ENCODE assay signal across 26 cellular contexts in genomic region chr3:198107840-198108734, GRCh38.
A peak's percentile ranks its signal among the peaks of the same experiment; 100 is the strongest.
DNase-seq lines count a peak whose midpoint lies in the region; ATAC-seq, FAIRE-seq and TF ChIP-seq lines count a peak whose summit lies in the region.
"Had no signal": no experiment of that assay in that cellular context is flagged by ENCODE, and none has a peak within 500 bp of the region (broad histone marks: within the 10 kb centered on the region; RNA-seq: fewer than 3 reads in every experiment).

No MANE protein-coding gene starts in this region.

- CTCF ChIA-PET in IMR-90 (lab: Yijun Ruan, JAX) (no interaction called here), K562 (lab: Yijun Ruan, JAX; ENCODE audit: low intra/inter-chr PET ratio) (no interaction called here)

- H2AK5ac ChIP-seq in IMR-90 (ENCODE audit: low read depth, low read length): no peak overlapping the region

- no peak overlapping the region for H4K5ac ChIP-seq in IMR-90 (ENCODE audit: low read depth, low read length)

- no peak overlapping the region for H3K4me3 ChIP-seq in IMR-90 (ENCODE audit: insufficient read depth, low read depth, low read length)
- H3K4me3 ChIP-seq in K562: no peak overlapping the region
- H3K4me3 ChIP-seq: heart left ventricle, prostate gland, SJSA1, upper lobe of left lung had no signal

- peak; percentile 11 for DNase-seq in IMR-90
- peak; percentile 52 to 91 (median 64) for DNase-seq in K562 (ENCODE audit: extremely low read depth in 1 of 4, low spot score in 3 of 4)
- peak; percentile 39 for DNase-seq in nephron progenitor cell
- DNase-seq in NCI-H2081 (lab: John Stamatoyannopoulos, UW): no peak
- no peak for DNase-seq in NCI-H510A treated with DMSO at 0.1 percent for 48 hours (lab: John Stamatoyannopoulos, UW)
- DNase-seq: activated B cell treated with CpG ODN at 0.5 μM for 24 hours; activated CD8-positive, alpha-beta memory T cell treated with anti-CD3 and anti-CD28 coated beads for 24 hours; BE2C; endodermal cell; GOT3; heart left ventricle; KG1; NCI-H1417; stimulated activated CD4-positive, alpha-beta T cell treated with anti-CD3 and anti-CD28 coated beads, Interleukin-4, amount 100 ng/mL, for 24 hours; upper lobe of left lung had no signal

- H3K79me2 ChIP-seq in K562 (ENCODE audit: control insufficient read depth, insufficient read depth, low read length): no peaks in the 10 kb centered on the region

- no peak overlapping the region for H3K56ac ChIP-seq in IMR-90 (ENCODE audit: extremely low read depth, insufficient read depth, low read length)

- TF ChIP-seq EP300 in K562 (IDR thresholded peaks at IDR 0.05; ENCODE audit: low read length): peak; percentile 54; the same call in 1 of the 2 replicates

- intact Hi-C loops in IMR-90 (cut with micrococcal nuclease): no loop called here
- intact Hi-C loops in K562 (cut with micrococcal nuclease): no loop called here

- peak overlapping the region; percentile 20 for H3K4me3 Mint-ChIP-seq in nephron progenitor cell
- H3K4me3 Mint-ChIP-seq: activated B cell treated with CpG ODN at 0.5 μM for 24 hours; activated T-helper 1 cell treated with anti-CD3 and anti-CD28 coated beads, Interleukin-12 subunit alpha, Interleukin-12 subunit beta, Interleukin-2, Interleukin-4 antibody, amounts not matched to agents 30 ng/mL and 10 ng/mL and 1 ng/mL, durations not matched to agents 14 hours and 24 hours and 36 hours; brain; endodermal cell; nephron had no signal

- no peak overlapping the region for H3K14ac ChIP-seq in IMR-90 (replicated peaks; ENCODE audit: low read depth, low read length)

- no peak overlapping the region for H2BK20ac ChIP-seq in IMR-90 (ENCODE audit: low read depth, low read length)

- H3K79me1 ChIP-seq in IMR-90 (ENCODE audit: low read depth in 1 of 2, low read length in 2 of 2): no peaks in the 10 kb centered on the region

- no peak overlapping the region for H4K91ac ChIP-seq in IMR-90 (ENCODE audit: insufficient read depth, low read depth, low read length)

- FAIRE-seq in G401.6 (lab: Jason Lieb, UNC) (peak; percentile 17), K562 (lab: Jason Lieb, UNC) (peak; percentile 29)
- FAIRE-seq: colon, islet of Langerhans had no signal

- no peak overlapping the region for H3K9ac ChIP-seq in IMR-90 (ENCODE audit: low read depth, low read length)
- peak overlapping the region in 1 of 2 experiments; percentile 56; a peak in 1 of 4 replicates for H3K9ac ChIP-seq in K562 (ENCODE audit: insufficient read depth in 1 of 2, low read depth in 2 of 2, low read length in 2 of 2)

- TF ChIP-seq RAD21 in IMR-90 (IDR thresholded peaks at IDR 0.05; ENCODE audit: low read length): no peak
- TF ChIP-seq RAD21 in K562 (CRISPR knock-in tag; conservative IDR thresholded peaks at IDR 0.05 in 1 of 2, IDR thresholded peaks at IDR 0.05 in 1 of 2): no peak

- H2AK9ac ChIP-seq in IMR-90 (replicated peaks; ENCODE audit: low read depth, low read length, poor library complexity): no peak overlapping the region

- H3K36me3 Mint-ChIP-seq in nephron progenitor cell (ENCODE audit: low read depth): peaks cover 11% of the 10 kb centered on the region
- H3K36me3 Mint-ChIP-seq: brain had no signal

- H4K8ac ChIP-seq in IMR-90 (ENCODE audit: low read depth in 2 of 2, low read length in 2 of 2): no peak overlapping the region

- ATAC-seq in IMR-90 (ENCODE audit: low read depth): peak; percentile 48
- peak; percentile 83 for ATAC-seq in K562
- no peak for ATAC-seq in HG02981 (IDR thresholded peaks at IDR 0.05; ENCODE audit: unreplicated experiment)
- no peak for ATAC-seq in GM21515 (IDR thresholded peaks at IDR 0.05; ENCODE audit: unreplicated experiment)
- ATAC-seq: heart left ventricle had no signal

- H2BK15ac ChIP-seq in IMR-90 (ENCODE audit: low read depth, low read length): no peak overlapping the region

- H4K20me1 ChIP-seq in IMR-90 (ENCODE audit: insufficient read depth, low read length) (no peaks in the 10 kb centered on the region), K562 (replicated peaks; ENCODE audit: control insufficient read depth, insufficient read depth, low read length) (no peaks in the 10 kb centered on the region)

- H3K4me1 Mint-ChIP-seq in nephron progenitor cell: peaks cover 55% of the 10 kb centered on the region

- POLR2A ChIA-PET in IMR-90 (lab: Charles Lee; ENCODE audit: unreplicated experiment): no interaction called here
- POLR2A ChIA-PET in K562 (lab: Yijun Ruan, JAX): no interaction called here

- no peak overlapping the region for H3K18ac ChIP-seq in IMR-90 (ENCODE audit: low read depth, low read length)

- H3K4ac ChIP-seq in IMR-90 (ENCODE audit: low read depth, low read length): no peak overlapping the region

- H3K27me3 ChIP-seq in IMR-90 (ENCODE audit: control insufficient read depth, insufficient read depth, low read length) (peaks cover 34% of the 10 kb centered on the region), K562 (ENCODE audit: control insufficient read depth in 2 of 2, insufficient read depth in 2 of 2, low read length in 2 of 2) (no peaks in the 10 kb centered on the region)
- H3K27me3 ChIP-seq: SJSA1 had no signal

- BruUV-seq in IMR-90 (replicated peaks; lab: Mats Ljungman, UMichigan) (no TSS peak), K562 (replicated peaks; lab: Mats Ljungman, UMichigan) (no TSS peak)

- dilution Hi-C loops in IMR-90 (cut with HindIII; ENCODE audit: low sequenced_read_pairs, unreplicated experiment): no loop called here

- 0% methylated on average over 2 of the region's 6 CpGs; no CpG with 5 or more reads in 1 of the 2 experiments for WGBS in IMR-90 (ENCODE audit: extremely low coverage in 2 of 2, insufficient read length in 1 of 2), 2 experiments
- 0% methylated on average over 3 of the region's 6 CpGs for WGBS in K562 (ENCODE audit: insufficient coverage, low coverage, missing lambda C conversion rate)

- TF ChIP-seq POLR2A in IMR-90 (IDR thresholded peaks at IDR 0.05; ENCODE audit: low read depth, low read length): no peak
- TF ChIP-seq POLR2A in K562 (conservative IDR thresholded peaks at IDR 0.05): no peak

- H3K4me1 ChIP-seq in IMR-90 (ENCODE audit: control insufficient read depth, insufficient read depth, low read length) (no peaks in the 10 kb centered on the region), K562 (replicated peaks in 1 of 2; ENCODE audit: control insufficient read depth in 2 of 2, insufficient read depth in 2 of 2, low read length in 2 of 2) (peaks cover 0 to 29% of the 10 kb centered on the region in 2 experiments; a peak in 4 of 5 replicates)
- H3K4me1 ChIP-seq: BE2C, prostate gland, SJSA1 had no signal

- no peaks in the 10 kb centered on the region; the same call in 1 of the 2 replicates for H3K9me3 ChIP-seq in IMR-90 (ENCODE audit: control insufficient read depth, insufficient read depth, low read length)
- no peaks in the 10 kb centered on the region for H3K9me3 ChIP-seq in K562 (replicated peaks; ENCODE audit: control insufficient read depth, insufficient read depth, low read depth, low read length)
- H3K9me3 ChIP-seq: BE2C, heart left ventricle, prostate gland, SJSA1, upper lobe of left lung had no signal

- H3K27me3 Mint-ChIP-seq in nephron progenitor cell (ENCODE audit: low read depth, poor library complexity): peaks cover 30% of the 10 kb centered on the region

- no peaks in the 10 kb centered on the region for H3K36me3 ChIP-seq in IMR-90 (ENCODE audit: control insufficient read depth, insufficient read depth, low read length)
- H3K36me3 ChIP-seq in K562 (ENCODE audit: control insufficient read depth, insufficient read depth, low read length): no peaks in the 10 kb centered on the region
- H3K36me3 ChIP-seq: BE2C, heart left ventricle, prostate gland, SJSA1, upper lobe of left lung had no signal

- H3K4me2 ChIP-seq in IMR-90 (ENCODE audit: low read depth, low read length): no peak overlapping the region
- peak overlapping the region; percentile 52 for H3K4me2 ChIP-seq in K562 (ENCODE audit: insufficient read depth, low read length)

- TF ChIP-seq CTCF in IMR-90 (conservative IDR thresholded peaks at IDR 0.05; ENCODE audit: low read depth, low read length) (no peak), K562 (IDR thresholded peaks at IDR 0.05 in 2 of 3, conservative IDR thresholded peaks at IDR 0.05 in 1 of 3; ENCODE audit: insufficient read depth in 2 of 3, low read depth in 1 of 3, low read length in 3 of 3) (no peak), nephron progenitor cell (IDR thresholded peaks at IDR 0.05) (no peak)

- H2BK5ac ChIP-seq in IMR-90 (ENCODE audit: low read depth, low read length, poor library complexity, severe bottlenecking): no peak overlapping the region

- H2AFZ ChIP-seq in IMR-90 (replicated peaks; ENCODE audit: low read length, poor library complexity) (no peak overlapping the region), K562 (ENCODE audit: low read depth, low read length) (peak overlapping the region; percentile 82)

- H2BK120ac ChIP-seq in IMR-90 (ENCODE audit: low read depth, low read length): no peak overlapping the region

- H3K9me3 Mint-ChIP-seq in nephron progenitor cell: peaks cover 12% of the 10 kb centered on the region
- H3K9me3 Mint-ChIP-seq: brain, endodermal cell had no signal

- H3K27ac Mint-ChIP-seq in nephron progenitor cell: peak overlapping the region; percentile 92
- H3K27ac Mint-ChIP-seq: activated B cell treated with CpG ODN at 0.5 μM for 24 hours; activated T-helper 1 cell treated with anti-CD3 and anti-CD28 coated beads, Interleukin-12 subunit alpha, Interleukin-12 subunit beta, Interleukin-2, Interleukin-4 antibody, amounts not matched to agents 30 ng/mL and 10 ng/mL and 1 ng/mL, durations not matched to agents 14 hours and 24 hours and 36 hours; brain; endodermal cell had no signal

- H3K23ac ChIP-seq in IMR-90 (ENCODE audit: low read depth, low read length): no peak overlapping the region

- in situ Hi-C loops in IMR-90 (cut with MboI; ENCODE audit: low sequenced_read_pairs) (no loop called here), K562 (cut with MboI) (no loop called here)

- H3K9me1 ChIP-seq in IMR-90 (ENCODE audit: insufficient read depth, low read length): no peaks in the 10 kb centered on the region
- no peaks in the 10 kb centered on the region for H3K9me1 ChIP-seq in K562 (ENCODE audit: control insufficient read depth, insufficient read depth, low read length)

- H3K27ac ChIP-seq in IMR-90 (ENCODE audit: insufficient read depth, low read length): no peak overlapping the region
- H3K27ac ChIP-seq in K562 (ENCODE audit: extremely low read depth, low read depth, low read length): peak overlapping the region; percentile 80
- H3K27ac ChIP-seq: heart left ventricle, HL-60, prostate gland, SJSA1, upper lobe of left lung had no signal

TF ChIP-seq in IMR-90, 13 proteins besides CTCF, POLR2A, EP300 and RAD21 (continues in another document):
- TF ChIP-seq FOS (IDR thresholded peaks at IDR 0.05; ENCODE audit: low read depth, low read length) (no peak), CHD1 (IDR thresholded peaks at IDR 0.05; ENCODE audit: low read depth, low read length) (no peak), RCOR1 (IDR thresholded peaks at IDR 0.05; ENCODE audit: insufficient replicate concordance, low read length) (no peak), RFX5 (IDR thresholded peaks at IDR 0.05; ENCODE audit: low read depth, low read length) (no peak)

TF ChIP-seq in K562, 482 proteins besides CTCF, POLR2A, EP300 and RAD21 (continues in another document):
- TF ChIP-seq PML (IDR thresholded peaks at IDR 0.05; ENCODE audit: low read length): 0 out of 2 replicates have a peak, but pooled peaks have one; percentile 22
- no peak for TF ChIP-seq RBM25 (IDR thresholded peaks at IDR 0.05; ENCODE audit: low read depth, low read length, severe bottlenecking)
- TF ChIP-seq ZNF408 (CRISPR knock-in tag; IDR thresholded peaks at IDR 0.05; ENCODE audit: low read depth): no peak

Comparison
In these comparisons a context has a peak if more than half of its experiments do, and no peak if none do; other contexts are left out.
1. ATAC-seq: peak in IMR-90 (single experiment) and K562 (single experiment); none in HG02981 (single experiment) and GM21515 (single experiment).
2. DNase-seq: peak in IMR-90 (single experiment), K562 (4 of 4) and nephron progenitor cell (single experiment); none in NCI-H2081 (0 of 2) and NCI-H510A treated with DMSO at 0.1 percent for 48 hours (single experiment).